15 cellular contexts compared by ENCODE assay signal in genomic region chr21:34109075-34109474, GRCh38. TPM values are rescaled to one million over a fixed set of nuclear protein-coding genes. Genes with fewer than 3 reads are reported as not detected.
DNase-seq lines count a peak whose midpoint lies in the region; ATAC-seq, FAIRE-seq and TF ChIP-seq lines count a peak whose summit lies in the region.
"Had no signal": no experiment of that assay in that cellular context is flagged by ENCODE, and none has a peak within 500 bp of the region (broad histone marks: within the 10 kb centered on the region; RNA-seq: fewer than 3 reads in every experiment).

No MANE protein-coding gene starts in this region.

- intact Hi-C loops in ascending aorta (cut with DNase I): no loop called here
- intact Hi-C loops in kidney (cut with DNase I): no loop called here

- FAIRE-seq in kidney (lab: Jason Lieb, UNC): no peak

- no peak overlapping the region for H2AFZ ChIP-seq in trophoblast cell (ENCODE audit: insufficient read depth, low read length, poor library complexity)

- no peak for TF ChIP-seq CTCF in ascending aorta (IDR thresholded peaks at IDR 0.05)
- no peak for TF ChIP-seq CTCF in kidney (IDR thresholded peaks at IDR 0.05; ENCODE audit: borderline replicate concordance, extremely low read depth, insufficient read depth)

- H3K79me1 ChIP-seq in mesendoderm (ENCODE audit: low read length) (peaks cover 24% of the 10 kb centered on the region), trophoblast cell (ENCODE audit: low read length) (no peaks in the 10 kb centered on the region)

- H3K9ac ChIP-seq in mesendoderm (ENCODE audit: low read length) (no peak overlapping the region), trophoblast cell (ENCODE audit: low read length) (no peak overlapping the region), kidney (ENCODE audit: low read length in 2 of 2) (no peak overlapping the region)
- H3K9ac ChIP-seq: BLaER1 had no signal

- H3K18ac ChIP-seq in mesendoderm (ENCODE audit: low read length) (no peak overlapping the region), trophoblast cell (ENCODE audit: low read length) (no peak overlapping the region)

- no peak overlapping the region for H2BK12ac ChIP-seq in trophoblast cell (ENCODE audit: low read length)

- H3K56ac ChIP-seq in mesendoderm (ENCODE audit: low read length): no peak overlapping the region

- no peak overlapping the region for H4K5ac ChIP-seq in mesendoderm (ENCODE audit: low read length)

- H3K9me3 ChIP-seq in ascending aorta (no peaks in the 10 kb centered on the region), trophoblast cell (ENCODE audit: insufficient read depth, low read depth, low read length) (no peaks in the 10 kb centered on the region), kidney (ENCODE audit: control insufficient read depth in 1 of 2, low read length in 2 of 2) (no peaks in the 10 kb centered on the region)
- H3K9me3 ChIP-seq: BLaER1 had no signal

- H2BK5ac ChIP-seq in mesendoderm (ENCODE audit: low read length): no peak overlapping the region
- H2BK5ac ChIP-seq in trophoblast cell (ENCODE audit: low read depth, low read length, poor library complexity): peak overlapping the region; percentile 30

- DNase-seq in activated naive CD8-positive, alpha-beta T cell treated with anti-CD3 and anti-CD28 coated beads for 36 hours: no peak
- DNase-seq in ascending aorta (ENCODE audit: low spot score in 2 of 2): no peak
- no peak for DNase-seq in mesendoderm
- no peak for DNase-seq in trophoblast cell
- no peak for DNase-seq in activated CD4-positive, alpha-beta T cell treated with anti-CD3 and anti-CD28 coated beads, Interleukin-2, amount 50 U/mL, for 48 hours
- DNase-seq in kidney: no peak
- DNase-seq: 8988T, AML-193, DMS53, GF-D8, HCEC 1CT, HFFc6 had no signal

- no peak overlapping the region for H4K12ac ChIP-seq in trophoblast cell (ENCODE audit: low read depth, low read length)

- no peaks in the 10 kb centered on the region for H3K27me3 Mint-ChIP-seq in activated naive CD8-positive, alpha-beta T cell
- H3K27me3 Mint-ChIP-seq in activated naive CD8-positive, alpha-beta T cell treated with anti-CD3 and anti-CD28 coated beads for 36 hours: no peaks in the 10 kb centered on the region

- H4K91ac ChIP-seq in trophoblast cell (ENCODE audit: low read depth, low read length): no peak overlapping the region

- H3K27me3 ChIP-seq in ascending aorta (no peaks in the 10 kb centered on the region), mesendoderm (ENCODE audit: insufficient read depth, low read length, poor library complexity) (no peaks in the 10 kb centered on the region), trophoblast cell (ENCODE audit: insufficient read depth, low read length) (no peaks in the 10 kb centered on the region)
- H3K27me3 ChIP-seq: BLaER1 had no signal

- H3K36me3 ChIP-seq in ascending aorta: no peaks in the 10 kb centered on the region
- H3K36me3 ChIP-seq in mesendoderm (ENCODE audit: control insufficient read depth, insufficient read depth, low read length): no peaks in the 10 kb centered on the region
- peaks cover 2 to 3% of the 10 kb centered on the region in 2 experiments for H3K36me3 ChIP-seq in trophoblast cell (ENCODE audit: control insufficient read depth in 1 of 2, insufficient read depth in 2 of 2, low read length in 2 of 2)
- no peaks in the 10 kb centered on the region for H3K36me3 ChIP-seq in kidney (ENCODE audit: control insufficient read depth in 1 of 2, insufficient read depth in 2 of 2, low read length in 2 of 2)

- H3K4me1 ChIP-seq in ascending aorta (peaks cover 0 to 4% of the 10 kb centered on the region in 2 donors), mesendoderm (ENCODE audit: control insufficient read depth, low read depth, low read length) (peaks cover 8% of the 10 kb centered on the region), trophoblast cell (ENCODE audit: control insufficient read depth in 1 of 2, insufficient read depth in 2 of 2, low read length in 2 of 2) (peaks cover 0 to 3% of the 10 kb centered on the region in 2 experiments), kidney (ENCODE audit: control insufficient read depth in 1 of 2, insufficient read depth in 1 of 2, low read depth in 1 of 2, low read length in 2 of 2) (peaks cover 0 to 5% of the 10 kb centered on the region in 2 donors)
- H3K4me1 ChIP-seq: BLaER1 had no signal

- ATAC-seq in HG02885 (IDR thresholded peaks at IDR 0.05; ENCODE audit: poor library complexity, unreplicated experiment): no peak

- no peak overlapping the region for H3K4me2 ChIP-seq in mesendoderm (ENCODE audit: low read length)
- H3K4me2 ChIP-seq in trophoblast cell (ENCODE audit: low read length): no peak overlapping the region
- H3K4me2 ChIP-seq: BLaER1 had no signal

- H4K8ac ChIP-seq in mesendoderm (ENCODE audit: low read depth, low read length) (peak overlapping the region; percentile 39), trophoblast cell (ENCODE audit: low read depth, low read length) (no peak overlapping the region)

- no peak overlapping the region for H3K14ac ChIP-seq in trophoblast cell (ENCODE audit: low read length)

- peaks cover 29% of the 10 kb centered on the region for H3K36me3 Mint-ChIP-seq in activated naive CD8-positive, alpha-beta T cell
- peaks cover 78% of the 10 kb centered on the region for H3K36me3 Mint-ChIP-seq in activated naive CD8-positive, alpha-beta T cell treated with anti-CD3 and anti-CD28 coated beads for 36 hours

- WGBS in mesendoderm (ENCODE audit: extremely low coverage, insufficient coverage, low lambda C conversion rate): no CpG with 5 or more reads among the region's 7 CpGs
- no CpG with 5 or more reads among the region's 7 CpGs for WGBS in trophoblast cell (ENCODE audit: extremely low coverage, insufficient coverage, insufficient read length)

- no peak overlapping the region for H3K4ac ChIP-seq in mesendoderm (ENCODE audit: low read depth, low read length)
- H3K4ac ChIP-seq in trophoblast cell (ENCODE audit: low read depth, low read length): no peak overlapping the region

- H3K27ac ChIP-seq in ascending aorta: peak overlapping the region; percentile 21 to 38
- no peak overlapping the region for H3K27ac ChIP-seq in mesendoderm (ENCODE audit: low read depth, low read length)
- no peak overlapping the region for H3K27ac ChIP-seq in trophoblast cell (ENCODE audit: low read depth, low read length)
- no peak overlapping the region for H3K27ac ChIP-seq in kidney (ENCODE audit: low read depth in 2 of 2, low read length in 2 of 2)
- H3K27ac ChIP-seq: BLaER1 had no signal

- peaks cover 76% of the 10 kb centered on the region for H3K4me1 Mint-ChIP-seq in activated naive CD8-positive, alpha-beta T cell (ENCODE audit: low read depth)
- peaks cover 49% of the 10 kb centered on the region for H3K4me1 Mint-ChIP-seq in activated naive CD8-positive, alpha-beta T cell treated with anti-CD3 and anti-CD28 coated beads for 36 hours

- H3K4me3 ChIP-seq in ascending aorta: no peak overlapping the region
- no peak overlapping the region for H3K4me3 ChIP-seq in mesendoderm (ENCODE audit: low read length)
- H3K4me3 ChIP-seq in trophoblast cell (ENCODE audit: low read depth, low read length): no peak overlapping the region
- no peak overlapping the region for H3K4me3 ChIP-seq in kidney (ENCODE audit: low read length in 2 of 2)
- H3K4me3 ChIP-seq: BLaER1 had no signal

- H3K79me2 ChIP-seq in mesendoderm (ENCODE audit: control insufficient read depth, insufficient read depth, low read length) (peaks cover 26% of the 10 kb centered on the region), trophoblast cell (ENCODE audit: control insufficient read depth, insufficient read depth, low read length, poor library complexity) (no peaks in the 10 kb centered on the region)

- H3K9me3 Mint-ChIP-seq in activated naive CD8-positive, alpha-beta T cell (ENCODE audit: low read depth): no peaks in the 10 kb centered on the region
- H3K9me3 Mint-ChIP-seq in activated naive CD8-positive, alpha-beta T cell treated with anti-CD3 and anti-CD28 coated beads for 36 hours: no peaks in the 10 kb centered on the region
- H3K9me3 Mint-ChIP-seq: HFFc6 had no signal

- H2AK5ac ChIP-seq in mesendoderm (ENCODE audit: low read length) (no peak overlapping the region), trophoblast cell (ENCODE audit: low read length) (no peak overlapping the region)

- no peak overlapping the region for H3K23ac ChIP-seq in mesendoderm (ENCODE audit: low read length)
- H3K23ac ChIP-seq in trophoblast cell (ENCODE audit: low read length): no peak overlapping the region

- H3K4me3 Mint-ChIP-seq in activated naive CD8-positive, alpha-beta T cell: no peak overlapping the region
- no peak overlapping the region for H3K4me3 Mint-ChIP-seq in activated naive CD8-positive, alpha-beta T cell treated with anti-CD3 and anti-CD28 coated beads for 36 hours
- H3K4me3 Mint-ChIP-seq: HFFc6 had no signal

- no peak overlapping the region for H2BK120ac ChIP-seq in mesendoderm (ENCODE audit: low read depth, low read length)
- no peak overlapping the region for H2BK120ac ChIP-seq in trophoblast cell (ENCODE audit: insufficient read depth, low read length, poor library complexity)

- H2BK15ac ChIP-seq in mesendoderm (replicated peaks; ENCODE audit: low read depth): no peak overlapping the region

- H3K27ac Mint-ChIP-seq in activated naive CD8-positive, alpha-beta T cell: peak overlapping the region; percentile 34
- H3K27ac Mint-ChIP-seq in activated naive CD8-positive, alpha-beta T cell treated with anti-CD3 and anti-CD28 coated beads for 36 hours: no peak overlapping the region
- H3K27ac Mint-ChIP-seq: HFFc6 had no signal

RNA-seq across cellular contexts. Expression of gene MRPS6, which starts 35.7 kb away (rescaled TPM):
- 100 to 1,000 TPM; 107 to 116 TPM for total RNA-seq in activated naive CD8-positive, alpha-beta T cell treated with anti-CD3 and anti-CD28 coated beads for 36 hours
- 17.8 TPM for total RNA-seq in ascending aorta
- 190 TPM for polyA plus RNA-seq in mesendoderm (2013, experiment 1 of 2)
- polyA plus RNA-seq in mesendoderm (2013, experiment 2 of 2): 187 TPM
- polyA plus RNA-seq in trophoblast cell (2013): 172 TPM in 2 replicates
- total RNA-seq in kidney: 52.3 TPM
- 270 TPM for polyA plus RNA-seq in kidney (ENCODE audit: insufficient read depth, low read depth, low replicate concordance)

RNA-seq across cellular contexts. Expression of gene SLC5A3, which starts 35.7 kb away (rescaled TPM):
- 10 to 100 TPM; 12.4 to 12.7 TPM for total RNA-seq in activated naive CD8-positive, alpha-beta T cell treated with anti-CD3 and anti-CD28 coated beads for 36 hours
- 8.4 TPM for total RNA-seq in ascending aorta
- 2.9 TPM for polyA plus RNA-seq in mesendoderm (2013, experiment 1 of 2)
- 2.9 TPM for polyA plus RNA-seq in mesendoderm (2013, experiment 2 of 2)
- polyA plus RNA-seq in trophoblast cell (2013): 4.2 and 4.5 TPM in 2 replicates
- total RNA-seq in kidney: 26.0 TPM
- polyA plus RNA-seq in kidney (ENCODE audit: insufficient read depth, low read depth, low replicate concordance): 12.4 TPM

Comparison
In these comparisons a context has a peak if more than half of its experiments do, and no peak if none do; other contexts are left out.
1. H3K27ac ChIP-seq: peak in ascending aorta (2 of 2); none in mesendoderm (single experiment), trophoblast cell (single experiment) and kidney (0 of 2).